ENCODE assay signal across 17 cellular contexts in genomic region chr17:42493324-42493723, GRCh38. TPM values are rescaled to one million over a fixed set of nuclear protein-coding genes. Genes with fewer than 3 reads are reported as not detected.
DNase-seq lines count a peak whose midpoint lies in the region; TF ChIP-seq lines count a peak whose summit lies in the region.
"Had no signal": no experiment of that assay in that cellular context is flagged by ENCODE, and none has a peak within 500 bp of the region (broad histone marks: within the 10 kb centered on the region; RNA-seq: fewer than 3 reads in every experiment).

No MANE protein-coding gene starts in this region.

- no peaks in the 10 kb centered on the region for H3K27me3 Mint-ChIP-seq in nephron (ENCODE audit: low read depth)
- H3K27me3 Mint-ChIP-seq in neural progenitor cell (ENCODE audit: insufficient read depth, low read depth): peaks cover 2% of the 10 kb centered on the region

- H3K4me1 Mint-ChIP-seq in nephron (peaks cover 10% of the 10 kb centered on the region), neural progenitor cell (no peaks in the 10 kb centered on the region)

- H3K4me3 Mint-ChIP-seq in nephron (no peak overlapping the region), neural progenitor cell (no peak overlapping the region)
- H3K4me3 Mint-ChIP-seq: CD8-positive, alpha-beta T cell had no signal

- H3K4me3 ChIP-seq in neural progenitor cell: no peak overlapping the region
- H3K4me3 ChIP-seq: A549, BLaER1 had no signal

- TF ChIP-seq CTCF in nephron (IDR thresholded peaks at IDR 0.05; ENCODE audit: unreplicated experiment in 3 of 3) (no peak), neural progenitor cell (IDR thresholded peaks at IDR 0.05) (no peak)

- H4K20me1 ChIP-seq in neural progenitor cell (ENCODE audit: low read depth): no peaks in the 10 kb centered on the region
- H4K20me1 ChIP-seq: BLaER1 had no signal

- H3K9me3 Mint-ChIP-seq in nephron (no peaks in the 10 kb centered on the region), neural progenitor cell (no peaks in the 10 kb centered on the region)
- H3K9me3 Mint-ChIP-seq: CD8-positive, alpha-beta T cell had no signal

- peak overlapping the region; percentile 42 to 84 (median 79) for H3K27ac Mint-ChIP-seq in nephron
- no peak overlapping the region for H3K27ac Mint-ChIP-seq in neural progenitor cell
- H3K27ac Mint-ChIP-seq: CD8-positive, alpha-beta T cell had no signal

- no peaks in the 10 kb centered on the region for H3K27me3 ChIP-seq in neural progenitor cell
- H3K27me3 ChIP-seq: BLaER1 had no signal

- no peak overlapping the region for H3K4me2 ChIP-seq in neural progenitor cell
- H3K4me2 ChIP-seq: A549, BLaER1 had no signal

- H3K27ac ChIP-seq in neural progenitor cell: no peak overlapping the region
- H3K27ac ChIP-seq: A549, BLaER1 had no signal

- H3K4me1 ChIP-seq in neural progenitor cell: no peaks in the 10 kb centered on the region
- H3K4me1 ChIP-seq: A549 had no signal

- no peak overlapping the region for H3K9ac ChIP-seq in neural progenitor cell
- H3K9ac ChIP-seq: BLaER1 had no signal

- peaks cover 3% of the 10 kb centered on the region for H3K36me3 ChIP-seq in neural progenitor cell
- H3K36me3 ChIP-seq: BLaER1 had no signal

- H3K36me3 Mint-ChIP-seq in nephron (ENCODE audit: low read depth): peaks cover 50% of the 10 kb centered on the region
- H3K36me3 Mint-ChIP-seq in neural progenitor cell: peaks cover 29% of the 10 kb centered on the region

- DNase-seq in DMS 273 (lab: John Stamatoyannopoulos, UW; ENCODE audit: unreplicated experiment) (peak; percentile 65), NCI-H2171 treated with DMSO at 0.1 percent for 48 hours (lab: John Stamatoyannopoulos, UW) (peak; percentile 96), amniotic epithelial cell (ENCODE audit: low read depth) (peak; percentile 19), neural progenitor cell (ENCODE audit: low spot score) (no peak), RPMI8226 (no peak), inferior parietal cortex (ENCODE audit: extremely low spot score) (no peak), NCI-H1417 treated with DMSO at 0.1 percent for 48 hours (lab: John Stamatoyannopoulos, UW) (no peak)
- DNase-seq: CD8-positive, alpha-beta T cell; DMS79 treated with DMSO at 0.1 percent for 48 hours; KBM-7; NCI-H1105; NCI-H1694 treated with DMSO at 0.1 percent for 48 hours; NCI-H446 treated with DMSO at 0.1 percent for 48 hours; Right ventricle myocardium superior had no signal

- H3F3A ChIP-seq in neural progenitor cell (ENCODE audit: low read depth): no peaks in the 10 kb centered on the region

- H3K9me3 ChIP-seq in neural progenitor cell (ENCODE audit: low read depth): no peaks in the 10 kb centered on the region
- H3K9me3 ChIP-seq: A549, BLaER1 had no signal

- no peak overlapping the region for H2AFZ ChIP-seq in neural progenitor cell (replicated peaks)

- H3K79me2 ChIP-seq in neural progenitor cell (ENCODE audit: low read depth): no peaks in the 10 kb centered on the region

RNA-seq across cellular contexts. Expression of gene ATP6V0A1, which starts 34.6 kb away (rescaled TPM):
- 30.9 and 40.4 TPM in 2 replicates for total RNA-seq in neural progenitor cell (ENCODE audit: low replicate concordance)

RNA-seq across cellular contexts. Expression of gene NAGLU, which starts 42.7 kb away (rescaled TPM):
- total RNA-seq in neural progenitor cell (ENCODE audit: low replicate concordance): 6.2 and 24.7 TPM in 2 replicates

RNA-seq across cellular contexts. Expression of gene HSD17B1, which starts 59.4 kb away (rescaled TPM):
- 2.2 and 2.6 TPM in 2 replicates for total RNA-seq in neural progenitor cell (ENCODE audit: low replicate concordance)

Comparison
In these comparisons a context has a peak if more than half of its experiments do, and no peak if none do; other contexts are left out.
1. DNase-seq: peak in DMS 273 (single experiment), NCI-H2171 treated with DMSO at 0.1 percent for 48 hours (single experiment) and amniotic epithelial cell (single experiment); none in neural progenitor cell (single experiment), RPMI8226 (single experiment), inferior parietal cortex (single experiment) and NCI-H1417 treated with DMSO at 0.1 percent for 48 hours (single experiment).